In the genomic region with DNA sequence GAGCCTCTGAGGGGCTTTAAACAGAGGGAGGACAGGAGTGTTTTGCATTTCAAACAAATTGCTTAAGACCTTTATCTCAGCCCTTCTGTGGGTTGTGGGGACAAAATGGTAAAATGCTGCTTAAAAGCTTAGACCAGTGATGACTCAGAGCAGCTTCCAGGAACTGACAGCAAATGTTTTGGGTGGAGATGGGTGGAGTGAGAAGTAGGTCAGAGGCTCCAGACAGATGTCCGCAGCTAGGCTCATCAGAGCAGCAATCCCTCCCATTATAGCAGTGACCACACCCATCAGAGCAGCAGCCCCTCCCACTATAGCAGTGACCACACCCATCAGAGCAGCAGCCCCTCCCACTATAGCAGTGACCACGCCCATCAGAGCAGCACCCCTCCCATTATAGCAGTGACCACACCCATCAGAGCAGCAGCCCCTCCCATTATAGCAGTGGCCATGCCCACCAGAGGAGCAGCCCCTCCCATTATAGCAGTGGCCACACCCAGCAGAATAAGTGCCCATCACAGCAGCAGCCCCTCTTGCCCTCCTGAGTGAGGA, we compare ENCODE assay signal across 8 cellular contexts.
A peak's percentile ranks its signal among the peaks of the same experiment; 100 is the strongest.
DNase-seq lines count a peak whose midpoint lies in the region; ATAC-seq and TF ChIP-seq lines count a peak whose summit lies in the region.

No MANE protein-coding gene starts in this region.

- no peaks in the 10 kb centered on the region for H3K9me3 ChIP-seq in body of pancreas

- H3K27me3 ChIP-seq in body of pancreas: no peaks in the 10 kb centered on the region

- ATAC-seq in body of pancreas: peak; percentile 33
- peak; percentile 84 for ATAC-seq in omental fat pad (ENCODE audit: low FRiP score)
- ATAC-seq in HG03139 (IDR thresholded peaks at IDR 0.05; ENCODE audit: unreplicated experiment): no peak

- H3K4me3 ChIP-seq in body of pancreas: no peak overlapping the region

- no peak for TF ChIP-seq POLR2A in body of pancreas (IDR thresholded peaks at IDR 0.05)

- no peak overlapping the region for H3K27ac ChIP-seq in body of pancreas

- H3K4me1 ChIP-seq in body of pancreas: no peaks in the 10 kb centered on the region

- WGBS in body of pancreas, 2 donors: 10 to 63% methylated on average over 1 to 2 of the region's 2 CpGs

- DNase-seq in EH (ENCODE audit: low read depth) (peak; percentile 83), NOMO-1 treated with DMSO at 0.1 percent for 48 hours (lab: John Stamatoyannopoulos, UW; ENCODE audit: unreplicated experiment) (peak; percentile 37), body of pancreas (peak in 1 of 4 donors; percentile 48), omental fat pad (ENCODE audit: low spot score) (peak; percentile 28), SIG-M5 treated with dmso at 0.1 percent for 504 hours (lab: John Stamatoyannopoulos, UW; ENCODE audit: unreplicated experiment) (no peak), cerebellar cortex (ENCODE audit: low spot score) (no peak), KG1 (lab: John Stamatoyannopoulos, UW) (no peak)

- no peaks in the 10 kb centered on the region for H3K36me3 ChIP-seq in body of pancreas (replicated peaks in 1 of 2; ENCODE audit: insufficient read depth in 1 of 2, low read depth in 2 of 2)

- TF ChIP-seq CTCF in body of pancreas (IDR thresholded peaks at IDR 0.05) (no peak), omental fat pad (IDR thresholded peaks at IDR 0.05) (no peak)

- intact Hi-C loops in body of pancreas (cut with DNase I): no loop called here

Comparison
In these comparisons a context has a peak if more than half of its experiments do, and no peak if none do; other contexts are left out.
1. DNase-seq: peak in EH (single experiment), NOMO-1 treated with DMSO at 0.1 percent for 48 hours (single experiment) and omental fat pad (single experiment); none in SIG-M5 treated with dmso at 0.1 percent for 504 hours (single experiment), cerebellar cortex (single experiment) and KG1 (single experiment).